ENCODE assay signal across 1 cellular context in the genomic region with DNA sequence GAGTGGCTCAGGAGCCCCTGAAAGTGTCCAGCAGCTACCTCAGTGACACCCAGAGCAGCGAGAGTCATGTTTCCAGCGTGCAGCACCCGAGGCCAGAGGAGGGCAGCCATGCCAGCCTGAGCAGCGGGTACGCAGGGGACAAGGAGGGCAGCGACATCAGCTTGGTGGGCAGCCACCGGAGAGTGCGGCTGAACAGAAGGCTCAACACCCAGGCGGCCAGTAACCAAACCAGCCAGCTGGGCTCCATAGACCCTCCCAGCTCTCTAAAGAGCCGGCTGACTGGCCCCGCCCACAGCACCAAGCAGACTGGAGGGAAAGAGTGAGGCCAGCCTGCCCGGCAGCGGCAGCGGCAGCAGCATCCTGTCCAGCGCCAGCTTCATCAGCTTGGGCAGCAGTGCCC.
TF ChIP-seq lines count a peak whose summit lies in the region.

No MANE protein-coding gene starts in this region.

TF ChIP-seq in H1, 55 proteins besides CTCF, POLR2A, EP300 and RAD21 (continued from another document):
- TF ChIP-seq ZNF274 (IDR thresholded peaks at IDR 0.05; ENCODE audit: borderline replicate concordance, extremely low read depth, low read length), result no peak
